In genomic region chr1:229941160-229941559, GRCh38 we compare ENCODE assay signal across 27 cellular contexts.
"Had no signal": no experiment of that assay in that cellular context is flagged by ENCODE, and none has a peak within 500 bp of the region (broad histone marks: within the 10 kb centered on the region; RNA-seq: fewer than 3 reads in every experiment).

No MANE protein-coding gene starts in this region.

- H3K36me3 ChIP-seq: esophagus muscularis mucosa, left lung, lower lobe of right lung, prostate gland, vagina had no signal

- ATAC-seq: foreskin keratinocyte; left lung; lower lobe of right lung; mucosa of descending colon; natural killer cell treated with Interleukin-12 subunit alpha and Interleukin-12 subunit beta and Interleukin-15 and Interleukin-18, amount 100 ng/mL, for 72 hours; sciatic nerve; stimulated activated effector memory CD8-positive, alpha-beta T cell treated with anti-CD3 and anti-CD28 coated beads, Interleukin-12 subunit alpha, Interleukin-12 subunit beta, amount 100 ng/mL, for 72 hours; T-cell had no signal

- H3K9me3 ChIP-seq: esophagus muscularis mucosa, left lung, lower lobe of right lung, mucosa of descending colon, prostate gland, vagina had no signal

- DNase-seq: activated CD4-positive, alpha-beta memory T cell treated with anti-CD3 and anti-CD28 coated beads for 36 hours; activated CD4-positive, alpha-beta T cell treated with anti-CD3 and anti-CD28 coated beads, Interleukin-2, amount 10 ng/mL, durations not matched to agents 24 days and 14 days; activated CD8-positive, alpha-beta memory T cell treated with anti-CD3 and anti-CD28 coated beads, Interleukin-2, amount 50 U/mL, for 4 hours; activated effector memory CD4-positive, alpha-beta T cell treated with anti-CD3 and anti-CD28 coated beads, Interleukin-2, amount 50 U/mL, for 16 hours; activated naive CD4-positive, alpha-beta T cell treated with anti-CD3 and anti-CD28 coated beads for 36 hours; activated T-cell treated with anti-CD3 and anti-CD28 coated beads, Interleukin-2, amount 50 U/mL, for 1 hour; amniotic stem cell; dermis blood vessel endothelial cell; effector CD4-positive, alpha-beta T cell; left lung; lower lobe of right lung; mucosa of descending colon; retina; stimulated activated CD4-positive, alpha-beta T cell treated with anti-CD3 and anti-CD28 coated beads, Interleukin-4, amount 100 ng/mL, for 24 hours; substantia nigra; T-cell had no signal

- H3K4me1 ChIP-seq: foreskin keratinocyte, left lung, lower lobe of right lung, prostate gland, vagina had no signal

- H3K4me3 ChIP-seq: esophagus muscularis mucosa, left lung, lower lobe of right lung, mucosa of descending colon, prostate gland, skin epidermis, vagina had no signal

- FAIRE-seq: bronchial epithelial cell, colon, islet of Langerhans had no signal

- H3K27me3 ChIP-seq: esophagus muscularis mucosa, vagina had no signal

- H3K27ac ChIP-seq: esophagus muscularis mucosa, foreskin keratinocyte, left lung, lower lobe of right lung, prostate gland, vagina had no signal
